Comparison of ENCODE assay signal across 8 cellular contexts in genomic region chr5:45038366-45038987, GRCh38.
DNase-seq lines count a peak whose midpoint lies in the region; ATAC-seq and TF ChIP-seq lines count a peak whose summit lies in the region.

No MANE protein-coding gene starts in this region.

- no peak overlapping the region for H3K27ac Mint-ChIP-seq in endothelial cell (ENCODE audit: unreplicated experiment)

- DNase-seq in Caki2 (ENCODE audit: low read depth) (peak; percentile 48), HL-60 (ENCODE audit: low read depth in 1 of 2, low spot score in 1 of 2) (peak in 1 of 2 experiments; percentile 1), NT2/D1 (ENCODE audit: low read depth, low spot score) (peak; percentile 28), endothelial cell (ENCODE audit: low spot score) (peak; percentile 7), pons (ENCODE audit: low spot score) (peak; percentile 58)
- no peak for DNase-seq in stimulated activated CD4-positive, alpha-beta T cell treated with anti-CD3 and anti-CD28 coated beads, Interleukin-4, amount 100 ng/mL, for 24 hours

- no peak overlapping the region for H3K4me3 Mint-ChIP-seq in endothelial cell (ENCODE audit: unreplicated experiment)

- no peak overlapping the region for H3K4me3 ChIP-seq in HL-60 (replicated peaks; ENCODE audit: insufficient read depth, low read length)
- no peak overlapping the region for H3K4me3 ChIP-seq in NT2/D1 (ENCODE audit: insufficient read length, low read depth)

- no peaks in the 10 kb centered on the region for H3K4me1 Mint-ChIP-seq in endothelial cell (ENCODE audit: unreplicated experiment)

- ATAC-seq in GM19452 (IDR thresholded peaks at IDR 0.05; ENCODE audit: unreplicated experiment) (peak; percentile 68), HG03196 (IDR thresholded peaks at IDR 0.05; ENCODE audit: unreplicated experiment) (no peak)

- TF ChIP-seq CTCF in HL-60 (IDR thresholded peaks at IDR 0.05; ENCODE audit: insufficient read depth, low read length) (peak; percentile 33), endothelial cell (IDR thresholded peaks at IDR 0.05; ENCODE audit: unreplicated experiment) (peak; percentile 75)

- no peak overlapping the region for H3K27ac ChIP-seq in HL-60 (replicated peaks)

- no peaks in the 10 kb centered on the region for H3K36me3 Mint-ChIP-seq in endothelial cell (ENCODE audit: low read depth, unreplicated experiment)

- no peak overlapping the region for H3K9ac ChIP-seq in NT2/D1 (ENCODE audit: insufficient read length, low read depth)

- H3K27me3 Mint-ChIP-seq in endothelial cell (ENCODE audit: unreplicated experiment), result no peaks in the 10 kb centered on the region

- no peaks in the 10 kb centered on the region for H3K9me3 ChIP-seq in NT2/D1 (ENCODE audit: insufficient read depth, low read length)

- no peaks in the 10 kb centered on the region for H3K36me3 ChIP-seq in NT2/D1 (ENCODE audit: insufficient read depth, insufficient read length, low read length)

- H3K9me3 Mint-ChIP-seq in endothelial cell (ENCODE audit: unreplicated experiment), result no peaks in the 10 kb centered on the region

- in situ Hi-C loops in Caki2 (cut with HindIII; ENCODE audit: low pct_unique_long_range_greater_than_20kb, low sequenced_read_pairs), result no loop called here

- H3K27me3 ChIP-seq in HL-60 (ENCODE audit: insufficient read depth, poor library complexity, severe bottlenecking) (no peaks in the 10 kb centered on the region), NT2/D1 (ENCODE audit: insufficient read depth, insufficient read length) (no peaks in the 10 kb centered on the region)

- H3K4me1 ChIP-seq in NT2/D1 (ENCODE audit: insufficient read depth, insufficient read length), result no peaks in the 10 kb centered on the region
